In genomic region chr1:235261243-235261642, GRCh38 we compare ENCODE assay signal across 11 cellular contexts.
"Had no signal": no experiment of that assay in that cellular context is flagged by ENCODE, and none has a peak within 500 bp of the region (broad histone marks: within the 10 kb centered on the region; RNA-seq: fewer than 3 reads in every experiment).

No MANE protein-coding gene starts in this region.

- H3K4me3 ChIP-seq: heart left ventricle, pancreas had no signal

- H3K4me3 Mint-ChIP-seq: activated CD4-positive, alpha-beta T cell treated with anti-CD3 and anti-CD28 coated beads for 36 hours had no signal

- H3K9me3 ChIP-seq: heart left ventricle, pancreas had no signal

- FAIRE-seq: astrocyte, urothelium cell line had no signal

- ATAC-seq: activated CD4-positive, alpha-beta T cell treated with anti-CD3 and anti-CD28 coated beads for 36 hours; heart left ventricle; left colon; pancreas had no signal

- H3K27ac ChIP-seq: heart left ventricle, pancreas had no signal

- H3K27ac Mint-ChIP-seq: activated CD4-positive, alpha-beta T cell treated with anti-CD3 and anti-CD28 coated beads for 36 hours had no signal

- DNase-seq: activated CD4-positive, alpha-beta T cell treated with anti-CD3 and anti-CD28 coated beads for 36 hours; foreskin melanocyte; heart left ventricle; left colon; mesenchymal stem cell; pancreas; retina; stimulated activated CD4-positive, alpha-beta T cell treated with anti-CD3 and anti-CD28 coated beads, Interleukin-4, amount 100 ng/mL, for 4 hours; T-helper 9 cell had no signal

- H3K27me3 Mint-ChIP-seq: activated CD4-positive, alpha-beta T cell treated with anti-CD3 and anti-CD28 coated beads for 36 hours had no signal

- H3K27me3 ChIP-seq: heart left ventricle, pancreas had no signal

- H3K36me3 ChIP-seq: pancreas had no signal
